In the genomic region with DNA sequence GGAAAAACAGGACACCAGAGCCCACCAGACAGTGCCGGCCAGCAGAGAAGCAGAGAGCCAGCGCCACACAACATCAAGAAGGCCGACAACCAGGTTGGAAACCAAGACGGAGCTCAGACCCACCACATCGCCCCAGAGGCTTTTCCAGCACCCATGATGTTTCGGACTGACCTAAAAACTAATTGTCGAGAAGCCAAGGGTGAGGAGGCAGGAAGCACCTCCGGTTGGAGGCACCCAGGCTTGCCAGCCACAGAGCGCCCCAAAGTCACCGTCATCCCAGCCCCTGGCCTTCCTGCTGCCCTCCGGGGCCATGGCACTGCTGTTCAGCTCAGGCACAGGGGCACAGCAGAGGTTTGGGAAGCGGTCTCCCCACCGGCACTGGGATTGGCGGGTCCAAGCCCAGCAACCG, we compare ENCODE assay signal across 18 cellular contexts.
"Had no signal": no experiment of that assay in that cellular context is flagged by ENCODE, and none has a peak within 500 bp of the region (broad histone marks: within the 10 kb centered on the region; RNA-seq: fewer than 3 reads in every experiment).

No MANE protein-coding gene starts in this region.

- H3K9me3 ChIP-seq: breast epithelium, thyroid gland had no signal

- H3K36me3 ChIP-seq: breast epithelium, thyroid gland had no signal

- H3K27me3 ChIP-seq: breast epithelium, gastroesophageal sphincter, thyroid gland had no signal

- H3K4me1 Mint-ChIP-seq: activated naive CD8-positive, alpha-beta T cell treated with anti-CD3 and anti-CD28 coated beads for 36 hours; naive B cell; T-helper 17 cell had no signal

- H3K27ac Mint-ChIP-seq: activated naive CD8-positive, alpha-beta T cell treated with anti-CD3 and anti-CD28 coated beads for 36 hours; activated T-helper 1 cell treated with anti-CD3 and anti-CD28 coated beads, Interleukin-12 subunit alpha, Interleukin-12 subunit beta, Interleukin-2, Interleukin-4 antibody, amounts not matched to agents 30 ng/mL and 10 ng/mL and 1 ng/mL, durations not matched to agents 14 hours and 24 hours and 36 hours; T-helper 17 cell had no signal

- DNase-seq: activated CD8-positive, alpha-beta memory T cell treated with anti-CD3 and anti-CD28 coated beads, Interleukin-2, amount 50 U/mL, for 48 hours; activated naive CD8-positive, alpha-beta T cell treated with anti-CD3 and anti-CD28 coated beads for 36 hours; cerebellar nuclear complex; hypothalamus; naive B cell; stimulated activated CD4-positive, alpha-beta T cell treated with anti-CD3 and anti-CD28 coated beads, Interleukin-12 subunit alpha, Interleukin-12 subunit beta, amount 100 ng/mL, for 4 hours; stimulated activated CD4-positive, alpha-beta T cell treated with anti-CD3 and anti-CD28 coated beads, Interleukin-4, amount 100 ng/mL, for 4 hours; stimulated activated naive CD8-positive, alpha-beta T cell treated with anti-CD3 and anti-CD28 coated beads, Interleukin-15, Interleukin-2, amounts not matched to agents 100 U/mL and 50 U/mL, for 24 hours; SW 1271; T-helper 17 cell; thyroid gland had no signal

- H3K4me3 Mint-ChIP-seq: activated naive CD8-positive, alpha-beta T cell treated with anti-CD3 and anti-CD28 coated beads for 36 hours; activated T-helper 1 cell treated with anti-CD3 and anti-CD28 coated beads, Interleukin-12 subunit alpha, Interleukin-12 subunit beta, Interleukin-2, Interleukin-4 antibody, amounts not matched to agents 30 ng/mL and 10 ng/mL and 1 ng/mL, durations not matched to agents 14 hours and 24 hours and 36 hours; naive B cell; T-helper 17 cell had no signal

- H3K4me1 ChIP-seq: breast epithelium, gastroesophageal sphincter, thyroid gland had no signal

- H3K27me3 Mint-ChIP-seq: activated naive CD8-positive, alpha-beta T cell treated with anti-CD3 and anti-CD28 coated beads for 36 hours; naive B cell; T-helper 17 cell had no signal

- ATAC-seq: gastroesophageal sphincter; left colon; stimulated activated naive CD8-positive, alpha-beta T cell treated with anti-CD3 and anti-CD28 coated beads, Interleukin-15, Interleukin-2, amounts not matched to agents 100 U/mL and 50 U/mL, for 24 hours; T-helper 17 cell had no signal

- H3K27ac ChIP-seq: breast epithelium, epithelial cell of prostate, gastroesophageal sphincter, SK-N-MC, thyroid gland had no signal

- H3K4me3 ChIP-seq: breast epithelium, gastroesophageal sphincter, lung, SK-N-MC, thyroid gland had no signal
